In genomic region chr1:94326329-94326728, GRCh38 we compare ENCODE assay signal across 15 cellular contexts.
A peak's percentile ranks its signal among the peaks of the same experiment; 100 is the strongest.
DNase-seq lines count a peak whose midpoint lies in the region; ATAC-seq, FAIRE-seq and TF ChIP-seq lines count a peak whose summit lies in the region.
"Had no signal": no experiment of that assay in that cellular context is flagged by ENCODE, and none has a peak within 500 bp of the region (broad histone marks: within the 10 kb centered on the region; RNA-seq: fewer than 3 reads in every experiment).

No MANE protein-coding gene starts in this region.

- peak overlapping the region; percentile 58 for H3K56ac ChIP-seq in IMR-90 (ENCODE audit: extremely low read depth, insufficient read depth, low read length)

- H3K4me3 Mint-ChIP-seq in astrocyte (ENCODE audit: unreplicated experiment) (no peak overlapping the region), T-helper 17 cell (no peak overlapping the region)

- intact Hi-C loops in IMR-90 (cut with micrococcal nuclease) (loop anchor here (2.0 to 5.0 kb wide), 2 partner anchors 139 to 288 kb away; no protein-coding TSS in a partner anchor), tibial artery (cut with DNase I; ENCODE audit: low total_unique reads) (no loop called here)

- peak overlapping the region; percentile 91 for H2AK5ac ChIP-seq in IMR-90 (ENCODE audit: low read depth, low read length)

- CTCF ChIA-PET in IMR-90 (lab: Yijun Ruan, JAX), result interaction anchor here (0.7 to 2.4 kb wide), 7 partner anchors 9 to 327 kb away, joined by 3 to 15 read pairs (median 4); no protein-coding TSS in a partner anchor

- H3K9me3 Mint-ChIP-seq in astrocyte (ENCODE audit: unreplicated experiment), result no peaks in the 10 kb centered on the region

- H3K4me1 ChIP-seq in IMR-90 (ENCODE audit: control insufficient read depth, insufficient read depth, low read length), result peaks cover 38% of the 10 kb centered on the region
- peaks cover 56% of the 10 kb centered on the region for H3K4me1 ChIP-seq in astrocyte (ENCODE audit: insufficient read depth, low read length)
- peaks cover 0 to 78% (median 41%) of the 10 kb centered on the region in 4 donors for H3K4me1 ChIP-seq in tibial artery

- no peaks in the 10 kb centered on the region for H3K36me3 ChIP-seq in IMR-90 (ENCODE audit: control insufficient read depth, insufficient read depth, low read length)
- no peaks in the 10 kb centered on the region for H3K36me3 ChIP-seq in astrocyte (ENCODE audit: insufficient read depth, low read length)
- no peaks in the 10 kb centered on the region for H3K36me3 ChIP-seq in tibial artery

- H3K79me2 ChIP-seq in astrocyte (ENCODE audit: insufficient read depth, low read length), result no peaks in the 10 kb centered on the region

- H2BK20ac ChIP-seq in IMR-90 (ENCODE audit: low read depth, low read length), result peak overlapping the region; percentile 85

- H2AFZ ChIP-seq in IMR-90 (replicated peaks; ENCODE audit: low read length, poor library complexity), result no peak overlapping the region
- no peak overlapping the region for H2AFZ ChIP-seq in astrocyte (ENCODE audit: low read depth, low read length)

- H2AK9ac ChIP-seq in IMR-90 (replicated peaks; ENCODE audit: low read depth, low read length, poor library complexity), result no peak overlapping the region

- H3K18ac ChIP-seq in IMR-90 (ENCODE audit: low read depth, low read length), result peak overlapping the region; percentile 99

- TF ChIP-seq CTCF in IMR-90 (conservative IDR thresholded peaks at IDR 0.05; ENCODE audit: low read depth, low read length) (no peak), astrocyte (IDR thresholded peaks at IDR 0.05; ENCODE audit: insufficient read depth, low read depth, low read length) (no peak), tibial artery (IDR thresholded peaks at IDR 0.05) (no peak)

- TF ChIP-seq RAD21 in IMR-90 (IDR thresholded peaks at IDR 0.05; ENCODE audit: low read length), result no peak

- H3K9me3 ChIP-seq in IMR-90 (ENCODE audit: control insufficient read depth, insufficient read depth, low read length) (no peaks in the 10 kb centered on the region), astrocyte (ENCODE audit: insufficient read depth, low read depth, low read length) (no peaks in the 10 kb centered on the region), tibial artery (no peaks in the 10 kb centered on the region), T-helper 17 cell (ENCODE audit: control insufficient read depth, low read length, poor library complexity, severe bottlenecking) (no peaks in the 10 kb centered on the region)
- H3K9me3 ChIP-seq: mucosa of descending colon had no signal

- peak overlapping the region; percentile 71 for H3K9ac ChIP-seq in IMR-90 (ENCODE audit: low read depth, low read length)
- H3K9ac ChIP-seq in astrocyte (ENCODE audit: low read length), result peak overlapping the region; percentile 79

- H2BK15ac ChIP-seq in IMR-90 (ENCODE audit: low read depth, low read length), result peak overlapping the region; percentile 96

- H4K8ac ChIP-seq in IMR-90 (ENCODE audit: low read depth in 2 of 2, low read length in 2 of 2), result peak overlapping the region; percentile 87 to 96

- H4K5ac ChIP-seq in IMR-90 (ENCODE audit: low read depth, low read length), result peak overlapping the region; percentile 99

- no peak for TF ChIP-seq POLR2A in IMR-90 (IDR thresholded peaks at IDR 0.05; ENCODE audit: low read depth, low read length)

- no peaks in the 10 kb centered on the region for H3K27me3 Mint-ChIP-seq in astrocyte (ENCODE audit: low read depth, unreplicated experiment)
- H3K27me3 Mint-ChIP-seq in T-helper 17 cell, result peaks cover 71% of the 10 kb centered on the region

- ATAC-seq in IMR-90 (ENCODE audit: low read depth) (no peak), T-helper 17 cell (no peak)

- H3K23ac ChIP-seq in IMR-90 (ENCODE audit: low read depth, low read length), result peak overlapping the region; percentile 53; the same call in 1 of the 2 replicates

- no peak for FAIRE-seq in astrocyte (lab: Jason Lieb, UNC)
- FAIRE-seq: bronchial epithelial cell, small intestine had no signal

- peak; percentile 15 for DNase-seq in IMR-90
- no peak for DNase-seq in astrocyte (ENCODE audit: low read depth)
- peak; percentile 44 for DNase-seq in kidney tubule cell (ENCODE audit: low spot score)
- DNase-seq in tibial artery, result no peak
- DNase-seq in activated CD8-positive, alpha-beta memory T cell treated with anti-CD3 and anti-CD28 coated beads, Interleukin-2, amount 50 U/mL, for 4 hours, result no peak
- no peak for DNase-seq in T-helper 17 cell
- DNase-seq in Ammon's horn (ENCODE audit: low spot score), result no peak
- DNase-seq: activated CD8-positive, alpha-beta memory T cell treated with anti-CD3 and anti-CD28 coated beads, Interleukin-2, amount 50 U/mL, for 48 hours; DND-41; GOT3; mucosa of descending colon; NCI-H774; small intestine; T-helper 2 cell had no signal

- H3K27ac Mint-ChIP-seq in astrocyte (ENCODE audit: unreplicated experiment) (peak overlapping the region; percentile 73), T-helper 17 cell (no peak overlapping the region)

- WGBS in IMR-90 (ENCODE audit: extremely low coverage in 2 of 2, insufficient read length in 1 of 2), 2 experiments, result no CpG with 5 or more reads among the region's 4 CpGs

- dilution Hi-C loops in IMR-90 (cut with HindIII; ENCODE audit: low sequenced_read_pairs, unreplicated experiment), result no loop called here

- in situ Hi-C loops in IMR-90 (cut with MboI; ENCODE audit: low sequenced_read_pairs), result loop anchor here (5.0 to 25.0 kb wide), 2 partner anchors 84 to 439 kb away; partner anchors contain the start of gene DNTTIP2

- H3K27me3 ChIP-seq in IMR-90 (ENCODE audit: control insufficient read depth, insufficient read depth, low read length), result no peaks in the 10 kb centered on the region
- H3K27me3 ChIP-seq in astrocyte (ENCODE audit: insufficient read depth, low read length), result no peaks in the 10 kb centered on the region
- H3K27me3 ChIP-seq in tibial artery, result no peaks in the 10 kb centered on the region

- peak overlapping the region; percentile 94 for H3K4ac ChIP-seq in IMR-90 (ENCODE audit: low read depth, low read length)

- H3K4me3 ChIP-seq in IMR-90 (ENCODE audit: insufficient read depth, low read depth, low read length) (no peak overlapping the region), astrocyte (ENCODE audit: insufficient read depth, low read depth, low read length) (no peak overlapping the region), tibial artery (no peak overlapping the region)
- H3K4me3 ChIP-seq: mucosa of descending colon had no signal

- peaks cover 0 to 7% of the 10 kb centered on the region in 2 experiments; a peak in 1 of 4 replicates for H3K79me1 ChIP-seq in IMR-90 (ENCODE audit: low read depth in 1 of 2, low read length in 2 of 2)

- peaks cover 59% of the 10 kb centered on the region for H3K4me1 Mint-ChIP-seq in astrocyte (ENCODE audit: low read depth, unreplicated experiment)
- no peaks in the 10 kb centered on the region for H3K4me1 Mint-ChIP-seq in T-helper 17 cell

- H3K9me1 ChIP-seq in IMR-90 (ENCODE audit: insufficient read depth, low read length), result peaks cover 16% of the 10 kb centered on the region

- BruUV-seq in IMR-90 (replicated peaks; lab: Mats Ljungman, UMichigan), result no TSS peak

- peak overlapping the region; percentile 97 for H4K91ac ChIP-seq in IMR-90 (ENCODE audit: insufficient read depth, low read depth, low read length)

- H4K20me1 ChIP-seq in IMR-90 (ENCODE audit: insufficient read depth, low read length) (no peaks in the 10 kb centered on the region), astrocyte (ENCODE audit: insufficient read depth, low read length) (no peaks in the 10 kb centered on the region)

- POLR2A ChIA-PET in IMR-90 (lab: Charles Lee; ENCODE audit: unreplicated experiment), result no interaction called here

- H3K36me3 Mint-ChIP-seq in astrocyte (ENCODE audit: low read depth, unreplicated experiment), result no peaks in the 10 kb centered on the region
- peaks cover 4% of the 10 kb centered on the region for H3K36me3 Mint-ChIP-seq in T-helper 17 cell (ENCODE audit: low read depth)

- H3K27ac ChIP-seq in IMR-90 (ENCODE audit: insufficient read depth, low read length), result peak overlapping the region; percentile 98
- peak overlapping the region; percentile 96 for H3K27ac ChIP-seq in astrocyte (ENCODE audit: low read depth, low read length)
- peak overlapping the region; percentile 60 to 75 for H3K27ac ChIP-seq in tibial artery

- H2BK120ac ChIP-seq in IMR-90 (ENCODE audit: low read depth, low read length), result peak overlapping the region; percentile 96

- H3K14ac ChIP-seq in IMR-90 (replicated peaks; ENCODE audit: low read depth, low read length), result peak overlapping the region; percentile 86

- H2BK5ac ChIP-seq in IMR-90 (ENCODE audit: low read depth, low read length, poor library complexity, severe bottlenecking), result peak overlapping the region; percentile 98

- H3K4me2 ChIP-seq in IMR-90 (ENCODE audit: low read depth, low read length) (peak overlapping the region; percentile 37), astrocyte (ENCODE audit: low read length) (peak overlapping the region; percentile 77)

TF ChIP-seq in IMR-90, 13 proteins besides CTCF, POLR2A, EP300 and RAD21 (continues in another document):
- no peak for TF ChIP-seq USF2 (IDR thresholded peaks at IDR 0.05; ENCODE audit: low read depth, low read length)
- no peak for TF ChIP-seq SMC3 (IDR thresholded peaks at IDR 0.05; ENCODE audit: low read depth, low read length)
- TF ChIP-seq BHLHE40 (IDR thresholded peaks at IDR 0.05; ENCODE audit: low read depth, low read length), result no peak
- no peak for TF ChIP-seq CEBPB (IDR thresholded peaks at IDR 0.05; ENCODE audit: low read depth, low read length)
- TF ChIP-seq NFE2L2 (IDR thresholded peaks at IDR 0.05; ENCODE audit: low read depth, low read length), result no peak
- no peak for TF ChIP-seq RFX5 (IDR thresholded peaks at IDR 0.05; ENCODE audit: low read depth, low read length)
- no peak for TF ChIP-seq MXI1 (IDR thresholded peaks at IDR 0.05; ENCODE audit: borderline replicate concordance, low read depth, low read length)
- TF ChIP-seq FOS (IDR thresholded peaks at IDR 0.05; ENCODE audit: low read depth, low read length), result no peak
- TF ChIP-seq RCOR1 (IDR thresholded peaks at IDR 0.05; ENCODE audit: insufficient replicate concordance, low read length), result no peak

Comparison
In these comparisons a context has a peak if more than half of its experiments do, and no peak if none do; other contexts are left out.
1. DNase-seq: peak in IMR-90 (single experiment) and kidney tubule cell (single experiment); none in astrocyte (single experiment), tibial artery (0 of 2), activated CD8-positive, alpha-beta memory T cell treated with anti-CD3 and anti-CD28 coated beads, Interleukin-2, amount 50 U/mL, for 4 hours (single experiment), T-helper 17 cell (0 of 3) and Ammon's horn (single experiment).
2. Peak in every context shown above with its lines, with median percentiles within 50 percentile points of each other: H3K27ac ChIP-seq.